Comparison of ENCODE assay signal across 24 cellular contexts in genomic region chr14:27715561-27715960, GRCh38.
DNase-seq lines count a peak whose midpoint lies in the region; ATAC-seq, FAIRE-seq and TF ChIP-seq lines count a peak whose summit lies in the region.
"Had no signal": no experiment of that assay in that cellular context is flagged by ENCODE, and none has a peak within 500 bp of the region (broad histone marks: within the 10 kb centered on the region; RNA-seq: fewer than 3 reads in every experiment).

No MANE protein-coding gene starts in this region.

- no peak overlapping the region for H3K4me3 ChIP-seq in A549
- no peak overlapping the region for H3K4me3 ChIP-seq in HEK293 (ENCODE audit: low read depth, low read length)
- no peak overlapping the region for H3K4me3 ChIP-seq in K562
- no peak overlapping the region for H3K4me3 ChIP-seq in aorta (ENCODE audit: low read length in 2 of 2)
- H3K4me3 ChIP-seq in A673 (ENCODE audit: low read depth, low read length, poor library complexity, severe bottlenecking): no peak overlapping the region
- H3K4me3 ChIP-seq: BLaER1 had no signal

- ATAC-seq in A549 (no peak), K562 (no peak), aorta (ENCODE audit: low FRiP score) (peak; percentile 50), GM21360 (IDR thresholded peaks at IDR 0.05; ENCODE audit: unreplicated experiment) (no peak)

- H3K4me1 ChIP-seq in A549 (no peaks in the 10 kb centered on the region), HEK293 (ENCODE audit: control insufficient read depth, insufficient read depth, low read length) (no peaks in the 10 kb centered on the region), K562 (replicated peaks in 1 of 2; ENCODE audit: control insufficient read depth in 2 of 2, insufficient read depth in 2 of 2, low read length in 2 of 2) (no peaks in the 10 kb centered on the region), aorta (ENCODE audit: control insufficient read depth in 1 of 2, insufficient read depth in 2 of 2, low read length in 2 of 2) (no peaks in the 10 kb centered on the region), A673 (ENCODE audit: insufficient read depth, low read length, poor library complexity, severe bottlenecking) (no peaks in the 10 kb centered on the region)
- H3K4me1 ChIP-seq: BE2C, BLaER1, Caco-2 had no signal

- DNase-seq in A549 (ENCODE audit: low read depth in 1 of 2, low spot score in 1 of 2): no peak
- DNase-seq in K562 (ENCODE audit: extremely low read depth in 1 of 4, low spot score in 3 of 4): no peak
- no peak for DNase-seq in aorta
- no peak for DNase-seq in activated naive CD4-positive, alpha-beta T cell treated with Interleukin-2 at 50 U/mL for 16 hours
- DNase-seq in A673 (ENCODE audit: low spot score): no peak
- DNase-seq: 8988T; ACHN; BE2C; C1 segment of cervical spinal cord; Caco-2; Calu3; CD4-positive, alpha-beta memory T cell; CD4-positive, CD25-positive, alpha-beta regulatory T cell; CD8-positive, alpha-beta memory T cell; DMS79 treated with DMSO at 0.1 percent for 48 hours; GF-D8 had no signal

- H3K27ac ChIP-seq in A549 (no peak overlapping the region), HEK293 (ENCODE audit: extremely low read depth, low read depth, low read length) (no peak overlapping the region), K562 (ENCODE audit: extremely low read depth, low read depth, low read length) (no peak overlapping the region), aorta (ENCODE audit: low read depth in 1 of 2, low read length in 2 of 2) (no peak overlapping the region), A673 (ENCODE audit: low read depth, low read length, poor library complexity, severe bottlenecking) (no peak overlapping the region)
- H3K27ac ChIP-seq: BLaER1 had no signal

- no peak overlapping the region for H3K9ac ChIP-seq in K562 (ENCODE audit: insufficient read depth in 1 of 2, low read depth in 2 of 2, low read length in 2 of 2)
- H3K9ac ChIP-seq: BLaER1 had no signal

- no peaks in the 10 kb centered on the region for H3K9me3 ChIP-seq in A549
- H3K9me3 ChIP-seq in HEK293 (ENCODE audit: control insufficient read depth, insufficient read depth, low read depth, low read length): no peaks in the 10 kb centered on the region
- H3K9me3 ChIP-seq in K562 (replicated peaks; ENCODE audit: control insufficient read depth, insufficient read depth, low read depth, low read length): no peaks in the 10 kb centered on the region
- peaks cover 2% of the 10 kb centered on the region for H3K9me3 ChIP-seq in aorta (ENCODE audit: control insufficient read depth, low read length)
- peaks cover 25% of the 10 kb centered on the region for H3K9me3 ChIP-seq in A673 (ENCODE audit: low read depth, low read length, poor library complexity, severe bottlenecking)
- H3K9me3 ChIP-seq: BE2C had no signal

- H3K4me2 ChIP-seq in A549 (no peak overlapping the region), K562 (ENCODE audit: insufficient read depth, low read length) (no peak overlapping the region)
- H3K4me2 ChIP-seq: BLaER1 had no signal

- TF ChIP-seq POLR2A in A549 (IDR thresholded peaks at IDR 0.05; ENCODE audit: low read length): no peak
- no peak for TF ChIP-seq POLR2A in K562 (conservative IDR thresholded peaks at IDR 0.05)

- no peaks in the 10 kb centered on the region for H3K79me2 ChIP-seq in K562 (ENCODE audit: control insufficient read depth, insufficient read depth, low read length)

- H4K20me1 ChIP-seq in K562 (replicated peaks; ENCODE audit: control insufficient read depth, insufficient read depth, low read length): no peaks in the 10 kb centered on the region
- H4K20me1 ChIP-seq: BLaER1 had no signal

- POLR2A ChIA-PET in A549 (lab: Yijun Ruan, JAX): no interaction called here
- POLR2A ChIA-PET in HEK293 (lab: Yijun Ruan, JAX): no interaction called here
- POLR2A ChIA-PET in K562 (lab: Yijun Ruan, JAX): no interaction called here
- POLR2A ChIA-PET in A673 (lab: Charles Lee; ENCODE audit: low non-redundant PET): no interaction called here

- in situ Hi-C loops in K562 (cut with MboI): no loop called here

- TF ChIP-seq CTCF in A549 (IDR thresholded peaks at IDR 0.05) (no peak), HEK293 (tag by site-specific recombination; IDR thresholded peaks at IDR 0.05) (no peak), K562 (IDR thresholded peaks at IDR 0.05 in 2 of 3, conservative IDR thresholded peaks at IDR 0.05 in 1 of 3; ENCODE audit: insufficient read depth in 2 of 3, low read depth in 1 of 3, low read length in 3 of 3) (no peak), A673 (conservative IDR thresholded peaks at IDR 0.05; ENCODE audit: low read depth, low read length) (no peak)

- intact Hi-C loops in K562 (cut with micrococcal nuclease) (no loop called here), aorta (cut with DNase I) (no loop called here), A673 (cut with micrococcal nuclease; ENCODE audit: unreplicated experiment) (no loop called here)

- no TSS peak for BruUV-seq in K562 (replicated peaks; lab: Mats Ljungman, UMichigan)
- BruUV-seq in A673 (replicated peaks; lab: Mats Ljungman, UMichigan): no TSS peak

- TF ChIP-seq RAD21 in A549 (conservative IDR thresholded peaks at IDR 0.05 in 1 of 2, IDR thresholded peaks at IDR 0.05 in 1 of 2) (no peak), K562 (CRISPR knock-in tag; conservative IDR thresholded peaks at IDR 0.05 in 1 of 2, IDR thresholded peaks at IDR 0.05 in 1 of 2) (no peak)

- no peaks in the 10 kb centered on the region for H3K9me1 ChIP-seq in K562 (ENCODE audit: control insufficient read depth, insufficient read depth, low read length)

- TF ChIP-seq EP300 in A549 (IDR thresholded peaks at IDR 0.05) (no peak), K562 (IDR thresholded peaks at IDR 0.05; ENCODE audit: low read length) (no peak)

- no peak for FAIRE-seq in A549 (lab: Jason Lieb, UNC)
- no peak for FAIRE-seq in K562 (lab: Jason Lieb, UNC)
- FAIRE-seq: A204.1, D721Med, G401.6, GM12891, GM19239 had no signal

- CTCF ChIA-PET in A549 (lab: Yijun Ruan, JAX) (no interaction called here), HEK293 (lab: Yijun Ruan, JAX) (no interaction called here), K562 (lab: Yijun Ruan, JAX; ENCODE audit: low intra/inter-chr PET ratio) (no interaction called here), A673 (lab: Charles Lee) (no interaction called here)

- H3K36me3 ChIP-seq in HEK293 (ENCODE audit: control insufficient read depth in 2 of 2, insufficient read depth in 1 of 2, low read length in 2 of 2) (no peaks in the 10 kb centered on the region), K562 (ENCODE audit: control insufficient read depth, insufficient read depth, low read length) (no peaks in the 10 kb centered on the region), aorta (ENCODE audit: control insufficient read depth in 1 of 2, insufficient read depth in 2 of 2, low read length in 1 of 2) (no peaks in the 10 kb centered on the region), A673 (ENCODE audit: insufficient read depth, low read length, poor library complexity, severe bottlenecking) (no peaks in the 10 kb centered on the region)
- H3K36me3 ChIP-seq: BE2C, BLaER1 had no signal

- H3K27me3 ChIP-seq in K562 (ENCODE audit: control insufficient read depth in 2 of 2, insufficient read depth in 2 of 2, low read length in 2 of 2) (no peaks in the 10 kb centered on the region), aorta (ENCODE audit: control insufficient read depth in 1 of 2, insufficient read depth in 2 of 2, low read length in 1 of 2) (no peaks in the 10 kb centered on the region), A673 (replicated peaks; ENCODE audit: insufficient read depth, low read depth, low read length, poor library complexity) (no peaks in the 10 kb centered on the region)
- H3K27me3 ChIP-seq: BE2C, BLaER1 had no signal

- no peak overlapping the region for H2AFZ ChIP-seq in K562 (ENCODE audit: low read depth, low read length)

TF ChIP-seq in A549, 52 proteins besides CTCF, POLR2A, EP300 and RAD21:
- TF ChIP-seq EHMT2 (IDR thresholded peaks at IDR 0.05; ENCODE audit: low read depth): no peak
- no peak for TF ChIP-seq EHF (CRISPR knock-in tag; IDR thresholded peaks at IDR 0.05)
- peak; percentile 80 for TF ChIP-seq ZFP36 (IDR thresholded peaks at IDR 0.05; ENCODE audit: borderline replicate concordance, partially characterized antibody)
- no peak for TF ChIP-seq KDM5A (IDR thresholded peaks at IDR 0.05)
- no peak for TF ChIP-seq NFE2L2 (conservative IDR thresholded peaks at IDR 0.05; ENCODE audit: low read length)

TF ChIP-seq in HEK293, 187 proteins besides CTCF, POLR2A, EP300 and RAD21 (continues in another document):
- TF ChIP-seq ZNF184 (tag by site-specific recombination; IDR thresholded peaks at IDR 0.05): no peak
- TF ChIP-seq ZNF585B (tag by site-specific recombination; IDR thresholded peaks at IDR 0.05): peak; percentile 82
- TF ChIP-seq BCL6B (tag by site-specific recombination; IDR thresholded peaks at IDR 0.05): no peak

TF ChIP-seq in K562, 482 proteins besides CTCF, POLR2A, EP300 and RAD21:
- TF ChIP-seq NELFE (IDR thresholded peaks at IDR 0.05; ENCODE audit: insufficient read depth, insufficient read length) (no peak), ZFP36 (IDR thresholded peaks at IDR 0.05; ENCODE audit: low read depth, low read length, partially characterized antibody) (peak; percentile 51)
TF ChIP-seq in K562: peak in this region for 1.
